In genomic region chrX:65837875-65838549, GRCh38 we compare ENCODE assay signal across 16 cellular contexts.
"Had no signal": no experiment of that assay in that cellular context is flagged by ENCODE, and none has a peak within 500 bp of the region (broad histone marks: within the 10 kb centered on the region; RNA-seq: fewer than 3 reads in every experiment).

No MANE protein-coding gene starts in this region.

- H3K9me3 ChIP-seq: left lung had no signal

- H3K27me3 ChIP-seq: left lung had no signal

- DNase-seq: activated CD4-positive, alpha-beta T cell treated with anti-CD3 and anti-CD28 coated beads, Interleukin-2, amount 10 ng/mL, durations not matched to agents 7 days and 5 days; activated CD8-positive, alpha-beta memory T cell treated with anti-CD3 and anti-CD28 coated beads for 24 hours; activated CD8-positive, alpha-beta memory T cell treated with anti-CD3 and anti-CD28 coated beads, Interleukin-2, amount 50 U/mL, for 48 hours; activated effector memory CD4-positive, alpha-beta T cell treated with Interleukin-2 at 50 U/mL for 16 hours; activated naive CD4-positive, alpha-beta T cell treated with anti-CD3 and anti-CD28 coated beads, Interleukin-2, amount 10 ng/mL, durations not matched to agents 7 days and 5 days; activated T-cell treated with anti-CD3 and anti-CD28 coated beads, Interleukin-2, amount 50 U/mL, for 48 hours; effector CD4-positive, alpha-beta T cell; foreskin melanocyte; hypothalamus; islet precursor cell; left lung; stimulated activated CD4-positive, alpha-beta T cell treated with anti-CD3 and anti-CD28 coated beads, Interleukin-4, amount 100 ng/mL, for 1 hour; stimulated activated naive CD8-positive, alpha-beta T cell treated with anti-CD3 and anti-CD28 coated beads, Interleukin-15, amount 100 ng/mL, for 72 hours; T1000 had no signal

- H3K36me3 ChIP-seq: left lung had no signal

- H3K27ac ChIP-seq: left lung, parathyroid adenoma had no signal

- H3K4me1 ChIP-seq: left lung, parathyroid adenoma had no signal

- H3K4me3 ChIP-seq: left lung, smooth muscle cell had no signal
